ENCODE assay signal across 1 cellular context in genomic region chr3:127690823-127691452, GRCh38.
TF ChIP-seq lines count a peak whose summit lies in the region.

No MANE protein-coding gene starts in this region.

TF ChIP-seq in SK-N-SH treated with all-trans-retinoic acid at 6 μM for 48 hours, 23 proteins besides CTCF, POLR2A, EP300 and RAD21 (continued from another document):
- no peak for TF ChIP-seq ZNF70 (CRISPR knock-in tag; IDR thresholded peaks at IDR 0.05)
TF ChIP-seq in SK-N-SH treated with all-trans-retinoic acid at 6 μM for 48 hours: peak in this region for 0.
